In the genomic region with DNA sequence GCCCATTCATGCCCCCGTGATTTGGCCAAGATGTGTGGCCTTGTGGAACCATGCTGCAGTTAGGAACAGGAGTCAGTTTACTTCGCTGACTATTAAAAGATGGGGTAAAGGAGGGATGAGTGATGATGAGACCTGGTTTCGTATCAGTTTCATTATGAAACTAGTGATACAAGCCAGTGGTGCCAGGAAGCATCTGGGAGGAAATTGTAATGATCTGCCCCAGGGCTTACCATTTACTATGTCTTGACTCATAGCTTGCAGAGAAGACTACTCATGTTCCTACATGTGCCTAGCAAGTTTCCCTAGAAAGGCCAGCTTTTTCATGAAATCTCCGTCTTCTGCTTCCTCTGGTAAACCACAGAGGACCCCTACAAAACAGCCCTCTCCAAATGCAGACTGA, we compare ENCODE assay signal across 10 cellular contexts. TPM values are rescaled to one million over a fixed set of nuclear protein-coding genes. Genes with fewer than 3 reads are reported as not detected.
DNase-seq lines count a peak whose midpoint lies in the region; ATAC-seq and TF ChIP-seq lines count a peak whose summit lies in the region.
"Had no signal": no experiment of that assay in that cellular context is flagged by ENCODE, and none has a peak within 500 bp of the region (broad histone marks: within the 10 kb centered on the region; RNA-seq: fewer than 3 reads in every experiment).

No MANE protein-coding gene starts in this region.

- H3K36me3 ChIP-seq in RWPE2 (ENCODE audit: low read depth) (peaks cover 48% of the 10 kb centered on the region), esophagus squamous epithelium (no peaks in the 10 kb centered on the region)

- ATAC-seq in GM21576 (IDR thresholded peaks at IDR 0.05; ENCODE audit: unreplicated experiment) (peak; percentile 63), RWPE2 (ENCODE audit: low read depth) (peak; percentile 79)

- WGBS in esophagus squamous epithelium, 2 donors, result 19 to 44% methylated on average over 4 of the region's 4 CpGs

- H3K9me3 ChIP-seq in RWPE2 (ENCODE audit: severe bottlenecking) (no peaks in the 10 kb centered on the region), esophagus squamous epithelium (no peaks in the 10 kb centered on the region)

- H3K4me1 ChIP-seq in RWPE2 (ENCODE audit: insufficient read depth, poor library complexity, severe bottlenecking) (peaks cover 61% of the 10 kb centered on the region), esophagus squamous epithelium (peaks cover 0 to 51% (median 12%) of the 10 kb centered on the region in 3 donors)

- H3K27me3 ChIP-seq in RWPE2 (ENCODE audit: insufficient read depth, poor library complexity, severe bottlenecking) (no peaks in the 10 kb centered on the region), esophagus squamous epithelium (no peaks in the 10 kb centered on the region)

- TF ChIP-seq POLR2A in esophagus squamous epithelium (IDR thresholded peaks at IDR 0.05), result no peak

- intact Hi-C loops in esophagus squamous epithelium (cut with DNase I), result no loop called here

- DNase-seq in EH (ENCODE audit: low read depth) (peak; percentile 83), RWPE2 (ENCODE audit: low spot score) (peak; percentile 89), esophagus squamous epithelium (lab: John Stamatoyannopoulos, UW) (no peak), RKO (ENCODE audit: low spot score) (no peak), NCI-H187 treated with DMSO at 0.1 percent for 48 hours (lab: John Stamatoyannopoulos, UW) (no peak), OCI-M1 (lab: John Stamatoyannopoulos, UW) (no peak), HuH-7 (ENCODE audit: low spot score) (no peak)
- DNase-seq: DMS 273 treated with DMSO at 0.1 percent for 48 hours, NCI-H524 had no signal

- no peak overlapping the region for H3K4me3 ChIP-seq in RWPE2 (ENCODE audit: severe bottlenecking)
- H3K4me3 ChIP-seq in esophagus squamous epithelium, result no peak overlapping the region

- no peak for TF ChIP-seq CTCF in RWPE2 (IDR thresholded peaks at IDR 0.05; ENCODE audit: poor library complexity, severe bottlenecking)
- no peak for TF ChIP-seq CTCF in esophagus squamous epithelium (IDR thresholded peaks at IDR 0.05)

- H3K27ac ChIP-seq in RWPE2 (ENCODE audit: poor library complexity, severe bottlenecking), result peak overlapping the region; percentile 99
- H3K27ac ChIP-seq in esophagus squamous epithelium, result peak overlapping the region; percentile 67 to 76 (median 72)

RNA-seq across cellular contexts. Expression of gene CDH3, which starts 23.2 kb away (rescaled TPM):
- 100 to 1,000 TPM in 2 of 4 donors, 10 to 100 TPM in 2; 36.8 to 192 (median 95.0) TPM for total RNA-seq in esophagus squamous epithelium

Comparison
In these comparisons a context has a peak if more than half of its experiments do, and no peak if none do; other contexts are left out.
1. DNase-seq: peak in EH (single experiment) and RWPE2 (single experiment); none in esophagus squamous epithelium (single experiment), RKO (single experiment), NCI-H187 treated with DMSO at 0.1 percent for 48 hours (single experiment), OCI-M1 (single experiment) and HuH-7 (single experiment).